ENCODE assay signal across 28 cellular contexts in genomic region chr18:11066038-11066437, GRCh38.
"Had no signal": no experiment of that assay in that cellular context is flagged by ENCODE, and none has a peak within 500 bp of the region (broad histone marks: within the 10 kb centered on the region; RNA-seq: fewer than 3 reads in every experiment).

No MANE protein-coding gene starts in this region.

- H3K27ac Mint-ChIP-seq: activated CD4-positive, alpha-beta memory T cell treated with anti-CD3 and anti-CD28 coated beads, Interleukin-2, amount 10 ng/mL, durations not matched to agents 7 days and 5 days; activated CD4-positive, alpha-beta T cell treated with anti-CD3 and anti-CD28 coated beads for 36 hours; activated naive CD8-positive, alpha-beta T cell treated with anti-CD3 and anti-CD28 coated beads, Interleukin-2, amount 10 ng/mL, durations not matched to agents 7 days and 5 days; activated T-cell treated with anti-CD3 and anti-CD28 coated beads, Interleukin-2, amount 50 U/mL, for 72 hours; activated T-helper 2 cell treated with anti-CD3 and anti-CD28 coated beads, Interferon-gamma antibody, Interleukin-2, Interleukin-4, amounts not matched to agents 10 μg/mL and 5 μg/mL and 100 μg/mL, durations not matched to agents 14 hours and 24 hours and 36 hours had no signal

- H3K9me3 ChIP-seq: breast epithelium, SJCRH30, SK-N-SH had no signal

- H3K9me3 Mint-ChIP-seq: activated T-helper 2 cell treated with anti-CD3 and anti-CD28 coated beads, Interferon-gamma antibody, Interleukin-2, Interleukin-4, amounts not matched to agents 10 μg/mL and 5 μg/mL and 100 μg/mL, durations not matched to agents 14 hours and 24 hours and 36 hours had no signal

- ATAC-seq: activated CD4-positive, alpha-beta T cell treated with anti-CD3 and anti-CD28 coated beads for 36 hours; activated T-cell treated with anti-CD3 and anti-CD28 coated beads, Interleukin-2, amount 50 U/mL, for 72 hours; Panc1 had no signal

- DNase-seq: activated CD4-positive, alpha-beta memory T cell treated with anti-CD3 and anti-CD28 coated beads, Interleukin-2, amount 10 ng/mL, durations not matched to agents 7 days and 5 days; activated CD4-positive, alpha-beta T cell treated with anti-CD3 and anti-CD28 coated beads for 36 hours; activated CD4-positive, alpha-beta T cell treated with anti-CD3 and anti-CD28 coated beads, Interleukin-2, amount 50 U/mL, for 1 hour; activated CD8-positive, alpha-beta memory T cell treated with anti-CD3 and anti-CD28 coated beads, Interleukin-2, amount 50 U/mL, for 4 hours; activated gamma-delta T cell treated with Interleukin-2 at 50 U/mL for 16 hours; activated naive CD4-positive, alpha-beta T cell treated with anti-CD3 and anti-CD28 coated beads, Interleukin-2, amount 50 U/mL, for 16 hours; activated naive CD8-positive, alpha-beta T cell treated with anti-CD3 and anti-CD28 coated beads, Interleukin-2, amount 10 ng/mL, durations not matched to agents 7 days and 5 days; activated T-cell treated with anti-CD3 and anti-CD28 coated beads, Interleukin-2, amount 50 U/mL, for 72 hours; aorta; caudate nucleus; KG1; NCI-H1092; NCI-H1417; NCI-H1930; NCI-H2171 treated with DMSO at 0.1 percent for 48 hours; NCI-H226; NCI-H526; NCI-H774; OCI-M1; Right ventricle myocardium superior; SJCRH30; SK-N-SH; T-helper 1 cell had no signal

- H3K27ac ChIP-seq: breast epithelium, RWPE1, SJCRH30, VCaP had no signal

- H3K36me3 ChIP-seq: breast epithelium, SJCRH30 had no signal

- H3K4me1 Mint-ChIP-seq: activated CD4-positive, alpha-beta memory T cell treated with anti-CD3 and anti-CD28 coated beads, Interleukin-2, amount 10 ng/mL, durations not matched to agents 7 days and 5 days; activated CD4-positive, alpha-beta T cell treated with anti-CD3 and anti-CD28 coated beads for 36 hours; activated naive CD8-positive, alpha-beta T cell treated with anti-CD3 and anti-CD28 coated beads, Interleukin-2, amount 10 ng/mL, durations not matched to agents 7 days and 5 days had no signal

- H3K27me3 Mint-ChIP-seq: activated CD4-positive, alpha-beta memory T cell treated with anti-CD3 and anti-CD28 coated beads, Interleukin-2, amount 10 ng/mL, durations not matched to agents 7 days and 5 days; activated CD4-positive, alpha-beta T cell treated with anti-CD3 and anti-CD28 coated beads for 36 hours; activated naive CD8-positive, alpha-beta T cell treated with anti-CD3 and anti-CD28 coated beads, Interleukin-2, amount 10 ng/mL, durations not matched to agents 7 days and 5 days had no signal

- H3K36me3 Mint-ChIP-seq: activated naive CD8-positive, alpha-beta T cell treated with anti-CD3 and anti-CD28 coated beads, Interleukin-2, amount 10 ng/mL, durations not matched to agents 7 days and 5 days had no signal

- H3K4me1 ChIP-seq: breast epithelium, SJCRH30 had no signal

- H3K27me3 ChIP-seq: breast epithelium, SJCRH30 had no signal

- H3K9ac ChIP-seq: SK-N-SH had no signal

- H3K4me3 ChIP-seq: breast epithelium, SJCRH30 had no signal

- H3K4me3 Mint-ChIP-seq: activated CD4-positive, alpha-beta memory T cell treated with anti-CD3 and anti-CD28 coated beads, Interleukin-2, amount 10 ng/mL, durations not matched to agents 7 days and 5 days; activated CD4-positive, alpha-beta T cell treated with anti-CD3 and anti-CD28 coated beads for 36 hours; activated naive CD8-positive, alpha-beta T cell treated with anti-CD3 and anti-CD28 coated beads, Interleukin-2, amount 10 ng/mL, durations not matched to agents 7 days and 5 days; activated T-cell treated with anti-CD3 and anti-CD28 coated beads, Interleukin-2, amount 50 U/mL, for 72 hours had no signal
